Comparison of ENCODE assay signal across 16 cellular contexts in genomic region chr6:99132026-99132425, GRCh38.
"Had no signal": no experiment of that assay in that cellular context is flagged by ENCODE, and none has a peak within 500 bp of the region (broad histone marks: within the 10 kb centered on the region; RNA-seq: fewer than 3 reads in every experiment).

No MANE protein-coding gene starts in this region.

- DNase-seq: Karpas-422, KG1, MG63, NCI-H1092, NCI-H1105 treated with DMSO at 0.1 percent for 48 hours, NCI-H1417 treated with DMSO at 0.1 percent for 48 hours, NCI-H146, NCI-H1694 treated with DMSO at 0.1 percent for 48 hours, NCI-H1930, NCI-H2081, NCI-H2107, NCI-H2227 treated with DMSO at 0.1 percent for 48 hours, NCI-H526, PC-3, SHP77 treated with DMSO at 0.1 percent for 48 hours had no signal

- ATAC-seq: Panc1, PC-3 had no signal
